10 cellular contexts compared by ENCODE assay signal in the genomic region with DNA sequence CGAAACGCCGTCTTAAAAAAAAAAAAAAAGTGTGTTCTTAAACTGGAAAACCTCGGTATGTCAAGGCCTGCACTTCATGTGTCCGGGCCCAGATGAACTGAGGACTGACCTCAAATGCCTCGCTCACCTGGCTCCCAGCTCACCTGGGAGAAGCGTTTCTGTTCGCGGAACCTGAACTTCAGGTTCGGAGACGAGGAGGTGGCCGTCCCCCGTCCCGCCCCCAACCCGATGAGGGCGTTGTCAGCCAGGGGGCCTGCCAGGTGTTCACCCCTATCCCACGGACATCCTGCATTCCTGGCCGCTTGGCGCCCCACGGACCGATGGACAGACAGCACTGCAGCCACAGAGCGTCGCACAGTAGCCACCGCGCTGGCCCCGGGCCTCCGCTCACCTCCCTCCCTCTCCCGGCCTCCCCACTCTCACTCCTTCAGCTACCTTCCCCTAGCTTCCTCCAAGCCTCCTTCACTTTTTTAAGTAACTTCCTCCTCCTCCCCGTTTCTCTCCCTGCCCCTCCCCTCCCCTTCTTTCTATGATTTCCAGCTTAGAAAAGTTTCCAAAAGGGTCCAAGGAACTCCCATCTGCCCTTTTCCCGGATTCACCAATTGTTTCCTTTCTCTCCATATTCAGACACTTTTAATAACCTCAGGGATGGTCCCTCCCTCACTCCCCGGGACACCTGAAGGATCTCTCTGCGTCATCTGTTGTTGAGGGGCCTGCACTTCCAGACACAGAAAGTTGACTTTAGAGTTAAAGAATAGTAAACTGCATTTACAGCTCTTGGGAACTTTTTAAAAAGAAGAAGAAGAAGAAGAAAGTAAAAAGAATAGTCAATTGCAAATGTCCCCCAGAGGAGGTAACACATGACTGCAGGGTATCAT. TPM values are rescaled to one million over a fixed set of nuclear protein-coding genes. Genes with fewer than 3 reads are reported as not detected.
DNase-seq lines count a peak whose midpoint lies in the region; ATAC-seq and TF ChIP-seq lines count a peak whose summit lies in the region.
"Had no signal": no experiment of that assay in that cellular context is flagged by ENCODE, and none has a peak within 500 bp of the region (broad histone marks: within the 10 kb centered on the region; RNA-seq: fewer than 3 reads in every experiment).

No MANE protein-coding gene starts in this region.

- no peak for DNase-seq in activated T-helper 1 cell treated with anti-CD3 and anti-CD28 coated beads, Interleukin-12 subunit alpha, Interleukin-12 subunit beta, Interleukin-2, Interleukin-4 antibody, amounts not matched to agents 30 ng/mL and 10 ng/mL and 1 ng/mL, durations not matched to agents 14 hours and 24 hours and 36 hours (ENCODE audit: low spot score)
- DNase-seq in left lung = peak; percentile 64 to 84
- no peak for DNase-seq in NCI-H2081 (lab: John Stamatoyannopoulos, UW)
- DNase-seq in COLO829 (ENCODE audit: low spot score) = no peak
- no peak for DNase-seq in GM03348 (ENCODE audit: low spot score)
- DNase-seq: activated effector memory CD4-positive, alpha-beta T cell treated with anti-CD3 and anti-CD28 coated beads, Interleukin-2, amount 50 U/mL, for 16 hours; effector CD4-positive, alpha-beta T cell had no signal

- H3K4me3 ChIP-seq in ACC112 (ENCODE audit: low read depth, low read length) (no peak overlapping the region), HUES48 (ENCODE audit: low read depth, low read length) (peak overlapping the region; percentile 70), left lung (no peak overlapping the region)

- no peaks in the 10 kb centered on the region for H3K9me3 Mint-ChIP-seq in activated T-helper 1 cell treated with anti-CD3 and anti-CD28 coated beads, Interleukin-12 subunit alpha, Interleukin-12 subunit beta, Interleukin-2, Interleukin-4 antibody, amounts not matched to agents 30 ng/mL and 10 ng/mL and 1 ng/mL, durations not matched to agents 14 hours and 24 hours and 36 hours

- peak; percentile 76 for ATAC-seq in left lung
- no peak for ATAC-seq in GM21619 (IDR thresholded peaks at IDR 0.05; ENCODE audit: unreplicated experiment)

- no peaks in the 10 kb centered on the region for H3K27me3 Mint-ChIP-seq in activated T-helper 1 cell treated with anti-CD3 and anti-CD28 coated beads, Interleukin-12 subunit alpha, Interleukin-12 subunit beta, Interleukin-2, Interleukin-4 antibody, amounts not matched to agents 30 ng/mL and 10 ng/mL and 1 ng/mL, durations not matched to agents 14 hours and 24 hours and 36 hours (ENCODE audit: insufficient read depth)

- no peak overlapping the region for H3K9ac ChIP-seq in HUES48 (ENCODE audit: low read depth, low read length)

- no peaks in the 10 kb centered on the region for H3K36me3 Mint-ChIP-seq in activated T-helper 1 cell treated with anti-CD3 and anti-CD28 coated beads, Interleukin-12 subunit alpha, Interleukin-12 subunit beta, Interleukin-2, Interleukin-4 antibody, amounts not matched to agents 30 ng/mL and 10 ng/mL and 1 ng/mL, durations not matched to agents 14 hours and 24 hours and 36 hours (ENCODE audit: low read depth)

- TF ChIP-seq CTCF in left lung (IDR thresholded peaks at IDR 0.05) = no peak

- no peaks in the 10 kb centered on the region for H3K27me3 ChIP-seq in ACC112 (ENCODE audit: insufficient read depth, low read length)
- H3K27me3 ChIP-seq in HUES48 (ENCODE audit: control insufficient read depth, insufficient read depth, low read length) = no peaks in the 10 kb centered on the region
- no peaks in the 10 kb centered on the region for H3K27me3 ChIP-seq in left lung

- no peaks in the 10 kb centered on the region for H3K9me3 ChIP-seq in HUES48 (ENCODE audit: control insufficient read depth, insufficient read depth, low read length)
- H3K9me3 ChIP-seq in left lung = no peaks in the 10 kb centered on the region

- H3K79me2 ChIP-seq in ACC112 (ENCODE audit: control insufficient read depth, insufficient read depth, low read length, unreplicated experiment) = no peaks in the 10 kb centered on the region

- H3K27ac Mint-ChIP-seq in activated T-helper 1 cell treated with anti-CD3 and anti-CD28 coated beads, Interleukin-12 subunit alpha, Interleukin-12 subunit beta, Interleukin-2, Interleukin-4 antibody, amounts not matched to agents 30 ng/mL and 10 ng/mL and 1 ng/mL, durations not matched to agents 14 hours and 24 hours and 36 hours = peak overlapping the region; percentile 40

- H3K4me1 Mint-ChIP-seq in activated T-helper 1 cell treated with anti-CD3 and anti-CD28 coated beads, Interleukin-12 subunit alpha, Interleukin-12 subunit beta, Interleukin-2, Interleukin-4 antibody, amounts not matched to agents 30 ng/mL and 10 ng/mL and 1 ng/mL, durations not matched to agents 14 hours and 24 hours and 36 hours (ENCODE audit: low read depth) = peaks cover 50% of the 10 kb centered on the region

- H3K4me1 ChIP-seq in ACC112 (ENCODE audit: control insufficient read depth, insufficient read depth, low read length, unreplicated experiment) (peaks cover 19% of the 10 kb centered on the region), HUES48 (ENCODE audit: control insufficient read depth, insufficient read depth, low read length) (peaks cover 6% of the 10 kb centered on the region; the same call in 1 of the 2 replicates), left lung (peaks cover 17 to 47% of the 10 kb centered on the region in 2 donors)

- H3K36me3 ChIP-seq in ACC112 (ENCODE audit: insufficient read depth, low read length) (no peaks in the 10 kb centered on the region), HUES48 (ENCODE audit: control insufficient read depth, insufficient read depth, low read length) (no peaks in the 10 kb centered on the region), left lung (no peaks in the 10 kb centered on the region)

- H3K4me3 Mint-ChIP-seq in activated T-helper 1 cell treated with anti-CD3 and anti-CD28 coated beads, Interleukin-12 subunit alpha, Interleukin-12 subunit beta, Interleukin-2, Interleukin-4 antibody, amounts not matched to agents 30 ng/mL and 10 ng/mL and 1 ng/mL, durations not matched to agents 14 hours and 24 hours and 36 hours = peak overlapping the region; percentile 53

- peak overlapping the region; percentile 59 for H2AFZ ChIP-seq in ACC112 (ENCODE audit: low read length, unreplicated experiment)

- H3K27ac ChIP-seq in ACC112 (ENCODE audit: low read depth, low read length) (no peak overlapping the region), HUES48 (ENCODE audit: low read depth, low read length) (no peak overlapping the region), left lung (peak overlapping the region; percentile 37 to 66)

- intact Hi-C loops in activated T-helper 1 cell treated with anti-CD3 and anti-CD28 coated beads, Interleukin-12 subunit alpha, Interleukin-12 subunit beta, Interleukin-2, Interleukin-4 antibody, amounts not matched to agents 30 ng/mL and 10 ng/mL and 1 ng/mL, durations not matched to agents 14 hours and 24 hours and 36 hours (cut with micrococcal nuclease) = loop anchor here (1.0 to 5.0 kb wide), 2 partner anchors 11 to 55 kb away; partner anchors contain the start of gene PAQR8
- intact Hi-C loops in left lung (cut with DNase I) = no loop called here

RNA-seq across cellular contexts. Expression of gene MCM3, which starts 22.7 kb away (rescaled TPM):
- 212 and 214 TPM in 2 replicates for total RNA-seq in activated T-helper 1 cell treated with anti-CD3 and anti-CD28 coated beads, Interleukin-12 subunit alpha, Interleukin-12 subunit beta, Interleukin-2, Interleukin-4 antibody, amounts not matched to agents 30 ng/mL and 10 ng/mL and 1 ng/mL, durations not matched to agents 14 hours and 24 hours and 36 hours
- 10 to 100 TPM; 38.9 to 67.6 TPM for total RNA-seq in left lung

RNA-seq across cellular contexts. Expression of gene PAQR8, which starts 54.7 kb away (rescaled TPM):
- 2.5 and 2.8 TPM in 2 replicates for total RNA-seq in activated T-helper 1 cell treated with anti-CD3 and anti-CD28 coated beads, Interleukin-12 subunit alpha, Interleukin-12 subunit beta, Interleukin-2, Interleukin-4 antibody, amounts not matched to agents 30 ng/mL and 10 ng/mL and 1 ng/mL, durations not matched to agents 14 hours and 24 hours and 36 hours
- 10 to 100 TPM in 1 of 2 donors, 1 to 10 TPM in 1; 9.3 to 15.6 TPM for total RNA-seq in left lung

Comparison
In these comparisons a context has a peak if more than half of its experiments do, and no peak if none do; other contexts are left out.
1. H3K27ac ChIP-seq: peak in left lung (2 of 2); none in ACC112 (single experiment) and HUES48 (single experiment).
2. DNase-seq: peak in left lung (2 of 2); none in activated T-helper 1 cell treated with anti-CD3 and anti-CD28 coated beads, Interleukin-12 subunit alpha, Interleukin-12 subunit beta, Interleukin-2, Interleukin-4 antibody, amounts not matched to agents 30 ng/mL and 10 ng/mL and 1 ng/mL, durations not matched to agents 14 hours and 24 hours and 36 hours (single experiment), NCI-H2081 (0 of 2), COLO829 (single experiment) and GM03348 (single experiment).